Comparison of ENCODE assay signal across 8 cellular contexts in genomic region chr9:133991211-133991921, GRCh38. TPM values are rescaled to one million over a fixed set of nuclear protein-coding genes. Genes with fewer than 3 reads are reported as not detected.
A peak's percentile ranks its signal among the peaks of the same experiment; 100 is the strongest.
DNase-seq lines count a peak whose midpoint lies in the region; ATAC-seq and TF ChIP-seq lines count a peak whose summit lies in the region.

No MANE protein-coding gene starts in this region.

- WGBS in tibial nerve, 2 donors: 0 to 1% methylated on average over 13 to 24 of the region's 82 CpGs

- peaks cover 19% of the 10 kb centered on the region for H3K27me3 Mint-ChIP-seq in T-helper 2 cell treated with Interferon-gamma antibody and Interleukin-4, amounts not matched to agents 5 μg/mL and 100 μg/mL, for 36 hours (ENCODE audit: low read depth)

- H3K36me3 ChIP-seq in tibial nerve: no peaks in the 10 kb centered on the region

- H3K27ac ChIP-seq in tibial nerve: peak overlapping the region in 3 of 4 donors; percentile 85 to 88 (median 85)

- no peak overlapping the region for H3K27ac Mint-ChIP-seq in T-helper 2 cell treated with Interferon-gamma antibody and Interleukin-4, amounts not matched to agents 5 μg/mL and 100 μg/mL, for 36 hours

- TF ChIP-seq POLR2A in tibial nerve (IDR thresholded peaks at IDR 0.05): no peak

- TF ChIP-seq EP300 in tibial nerve (IDR thresholded peaks at IDR 0.05): peak in 1 of 2 donors; percentile 14

- DNase-seq in T-helper 2 cell treated with Interferon-gamma antibody and Interleukin-4, amounts not matched to agents 5 μg/mL and 100 μg/mL, for 36 hours (ENCODE audit: low spot score): no peak
- DNase-seq in T-helper 2 cell (no peak), astrocyte of the spinal cord (ENCODE audit: low read depth, low spot score) (no peak), left lobe of liver (ENCODE audit: low spot score) (peak; percentile 75), tibial nerve (ENCODE audit: low spot score in 2 of 2) (no peak), NCI-H2029 (lab: John Stamatoyannopoulos, UW) (no peak)

- no peaks in the 10 kb centered on the region for H3K27me3 ChIP-seq in tibial nerve

- no peaks in the 10 kb centered on the region for H3K9me3 ChIP-seq in tibial nerve

- peak overlapping the region; percentile 50 for H3K4me3 Mint-ChIP-seq in T-helper 2 cell treated with Interferon-gamma antibody and Interleukin-4, amounts not matched to agents 5 μg/mL and 100 μg/mL, for 36 hours

- H3K4me1 Mint-ChIP-seq in T-helper 2 cell treated with Interferon-gamma antibody and Interleukin-4, amounts not matched to agents 5 μg/mL and 100 μg/mL, for 36 hours (ENCODE audit: low read depth): peaks cover 1% of the 10 kb centered on the region

- H3K36me3 Mint-ChIP-seq in T-helper 2 cell treated with Interferon-gamma antibody and Interleukin-4, amounts not matched to agents 5 μg/mL and 100 μg/mL, for 36 hours (ENCODE audit: low read depth): no peaks in the 10 kb centered on the region

- H3K4me3 ChIP-seq in astrocyte of the spinal cord (ENCODE audit: low read depth, low read length) (peak overlapping the region; percentile 68), tibial nerve (peak overlapping the region; percentile 57 to 84 (median 74))

- H3K9me3 Mint-ChIP-seq in T-helper 2 cell treated with Interferon-gamma antibody and Interleukin-4, amounts not matched to agents 5 μg/mL and 100 μg/mL, for 36 hours: no peaks in the 10 kb centered on the region

- TF ChIP-seq CTCF in astrocyte of the spinal cord (IDR thresholded peaks at IDR 0.05; ENCODE audit: low read depth, low read length) (no peak), tibial nerve (IDR thresholded peaks at IDR 0.05) (no peak)

- H3K4me1 ChIP-seq in tibial nerve: peaks cover 0 to 35% (median 20%) of the 10 kb centered on the region in 4 donors

- in situ Hi-C loops in astrocyte of the spinal cord (cut with HindIII; ENCODE audit: low sequenced_read_pairs): no loop called here

- ATAC-seq in HG03520 (IDR thresholded peaks at IDR 0.05; ENCODE audit: unreplicated experiment): peak; percentile 8
- peak; percentile 29 for ATAC-seq in left lobe of liver
- no peak for ATAC-seq in HG03378 (IDR thresholded peaks at IDR 0.05; ENCODE audit: unreplicated experiment)

RNA-seq across cellular contexts. Expression of gene VAV2, which starts 0.8 kb away (rescaled TPM):
- total RNA-seq in left lobe of liver (34.8 TPM), tibial nerve (10 to 100 TPM; 10.3 to 20.1 (median 13.1) TPM)

RNA-seq across cellular contexts. Expression of gene BRD3OS, which starts 33.9 kb away (rescaled TPM):
- total RNA-seq in left lobe of liver: 7.6 TPM
- total RNA-seq in tibial nerve: 10 to 100 TPM in 3 of 4 donors, 1 to 10 TPM in 1; 9.2 to 28.2 (median 13.7) TPM
